27 cellular contexts compared by ENCODE assay signal in genomic region chr22:17884084-17884483, GRCh38.
DNase-seq lines count a peak whose midpoint lies in the region; ATAC-seq and TF ChIP-seq lines count a peak whose summit lies in the region.
"Had no signal": no experiment of that assay in that cellular context is flagged by ENCODE, and none has a peak within 500 bp of the region (broad histone marks: within the 10 kb centered on the region; RNA-seq: fewer than 3 reads in every experiment).

No MANE protein-coding gene starts in this region.

- H3K27me3 Mint-ChIP-seq in nephron progenitor cell (ENCODE audit: low read depth, poor library complexity): peaks cover 4% of the 10 kb centered on the region
- H3K27me3 Mint-ChIP-seq: activated CD4-positive, alpha-beta memory T cell treated with anti-CD3 and anti-CD28 coated beads, Interleukin-2, amount 10 ng/mL, durations not matched to agents 7 days and 5 days; memory B cell; naive thymus-derived CD4-positive, alpha-beta T cell had no signal

- no peaks in the 10 kb centered on the region for H3K9me3 Mint-ChIP-seq in nephron progenitor cell
- H3K9me3 Mint-ChIP-seq: activated CD4-positive, alpha-beta memory T cell treated with anti-CD3 and anti-CD28 coated beads, Interleukin-2, amount 10 ng/mL, durations not matched to agents 7 days and 5 days; memory B cell; naive thymus-derived CD4-positive, alpha-beta T cell had no signal

- intact Hi-C loops in Right ventricle myocardium inferior (cut with DNase I): no loop called here
- intact Hi-C loops in cardiac septum (cut with DNase I): no loop called here
- intact Hi-C loops in heart left ventricle (cut with DNase I): loop anchor here in 1 of 10 donors (5.0 kb wide), 1 partner anchor 47 kb away; no protein-coding TSS in a partner anchor
- intact Hi-C loops in uterus (cut with DNase I; ENCODE audit: low total_unique reads): no loop called here
- intact Hi-C loops in vagina (cut with DNase I): no loop called here

- H3K9me3 ChIP-seq in heart left ventricle: no peaks in the 10 kb centered on the region
- no peaks in the 10 kb centered on the region for H3K9me3 ChIP-seq in uterus
- no peaks in the 10 kb centered on the region for H3K9me3 ChIP-seq in vagina
- H3K9me3 ChIP-seq: ovary, tibial nerve had no signal

- peaks cover 13% of the 10 kb centered on the region for H3K36me3 Mint-ChIP-seq in nephron progenitor cell (ENCODE audit: low read depth)

- WGBS in heart left ventricle, 4 donors: 29 to 49% (median 34%) methylated on average over 6 of the region's 6 CpGs

- ATAC-seq in Right ventricle myocardium inferior: peak; percentile 26
- peak in 3 of 4 donors; percentile 29 to 52 (median 49) for ATAC-seq in heart left ventricle
- ATAC-seq in GM19455 (IDR thresholded peaks at IDR 0.05; ENCODE audit: unreplicated experiment): no peak
- ATAC-seq: HCT116; naive thymus-derived CD4-positive, alpha-beta T cell; stimulated activated naive CD8-positive, alpha-beta T cell treated with anti-CD3 and anti-CD28 coated beads, Interleukin-15, Interleukin-2, amounts not matched to agents 100 U/mL and 50 U/mL, for 24 hours had no signal

- H3K27me3 ChIP-seq in heart left ventricle: no peaks in the 10 kb centered on the region
- H3K27me3 ChIP-seq in uterus: no peaks in the 10 kb centered on the region
- H3K27me3 ChIP-seq in vagina: no peaks in the 10 kb centered on the region
- H3K27me3 ChIP-seq: ovary, tibial nerve had no signal

- DNase-seq in Right ventricle myocardium inferior (ENCODE audit: missing footprints) (no peak), cardiac septum (ENCODE audit: low spot score) (no peak), heart left ventricle (no peak), nephron progenitor cell (no peak), uterus (no peak), vagina (ENCODE audit: extremely low spot score in 2 of 2) (no peak), DMS79 (lab: John Stamatoyannopoulos, UW) (no peak)
- DNase-seq: 8988T; activated CD4-positive, alpha-beta memory T cell treated with anti-CD3 and anti-CD28 coated beads, Interleukin-2, amount 10 ng/mL, durations not matched to agents 7 days and 5 days; activated naive CD4-positive, alpha-beta T cell treated with Interleukin-2 at 50 U/mL for 16 hours; AML-193; cerebellar nuclear complex; effector CD4-positive, alpha-beta T cell; immature natural killer cell; naive thymus-derived CD4-positive, alpha-beta T cell; NCI-H1105 treated with DMSO at 0.1 percent for 48 hours; NCI-H2107; NCI-H510A treated with DMSO at 0.1 percent for 48 hours; RPMI8226; stimulated activated naive CD8-positive, alpha-beta T cell treated with anti-CD3 and anti-CD28 coated beads, Interleukin-15, Interleukin-2, amounts not matched to agents 100 U/mL and 50 U/mL, for 24 hours; T1000 had no signal

- peak overlapping the region; percentile 22 for H3K27ac Mint-ChIP-seq in nephron progenitor cell
- H3K27ac Mint-ChIP-seq: activated CD4-positive, alpha-beta memory T cell treated with anti-CD3 and anti-CD28 coated beads, Interleukin-2, amount 10 ng/mL, durations not matched to agents 7 days and 5 days; immature natural killer cell; memory B cell; naive thymus-derived CD4-positive, alpha-beta T cell had no signal

- H3K4me1 ChIP-seq in heart left ventricle (peaks cover 0 to 31% (median 8%) of the 10 kb centered on the region in 12 donors), uterus (no peaks in the 10 kb centered on the region), vagina (no peaks in the 10 kb centered on the region)

- H3K27ac ChIP-seq in heart left ventricle (peak overlapping the region in 7 of 12 donors; percentile 11 to 70 (median 37)), uterus (peak overlapping the region; percentile 51 to 74), vagina (no peak overlapping the region)
- H3K27ac ChIP-seq: ovary had no signal

- H3K4me3 ChIP-seq in heart left ventricle (no peak overlapping the region), uterus (no peak overlapping the region), vagina (no peak overlapping the region)
- H3K4me3 ChIP-seq: ovary, skin epidermis, tibial nerve had no signal

- H3K36me3 ChIP-seq in heart left ventricle: peaks cover 0 to 98% (median 68%) of the 10 kb centered on the region in 9 donors
- H3K36me3 ChIP-seq in uterus: no peaks in the 10 kb centered on the region
- H3K36me3 ChIP-seq in vagina: peaks cover 0 to 46% of the 10 kb centered on the region in 2 donors
- H3K36me3 ChIP-seq: ovary had no signal

- TF ChIP-seq CTCF in heart left ventricle (IDR thresholded peaks at IDR 0.05): no peak
- TF ChIP-seq CTCF in nephron progenitor cell (IDR thresholded peaks at IDR 0.05): no peak
- TF ChIP-seq CTCF in uterus (IDR thresholded peaks at IDR 0.05): no peak
- TF ChIP-seq CTCF in vagina (IDR thresholded peaks at IDR 0.05): no peak

- H3K4me1 Mint-ChIP-seq in nephron progenitor cell: peaks cover 23% of the 10 kb centered on the region
- H3K4me1 Mint-ChIP-seq: activated CD4-positive, alpha-beta memory T cell treated with anti-CD3 and anti-CD28 coated beads, Interleukin-2, amount 10 ng/mL, durations not matched to agents 7 days and 5 days; immature natural killer cell; memory B cell; naive thymus-derived CD4-positive, alpha-beta T cell had no signal

- no peak for TF ChIP-seq POLR2A in heart left ventricle (IDR thresholded peaks at IDR 0.05)
- TF ChIP-seq POLR2A in uterus (IDR thresholded peaks at IDR 0.05): no peak
- TF ChIP-seq POLR2A in vagina (IDR thresholded peaks at IDR 0.05): no peak

- no peak overlapping the region for H3K4me3 Mint-ChIP-seq in nephron progenitor cell
- H3K4me3 Mint-ChIP-seq: activated CD4-positive, alpha-beta memory T cell treated with anti-CD3 and anti-CD28 coated beads, Interleukin-2, amount 10 ng/mL, durations not matched to agents 7 days and 5 days; immature natural killer cell; memory B cell; naive thymus-derived CD4-positive, alpha-beta T cell had no signal
